Comparison of ENCODE assay signal across 15 cellular contexts in the genomic region with DNA sequence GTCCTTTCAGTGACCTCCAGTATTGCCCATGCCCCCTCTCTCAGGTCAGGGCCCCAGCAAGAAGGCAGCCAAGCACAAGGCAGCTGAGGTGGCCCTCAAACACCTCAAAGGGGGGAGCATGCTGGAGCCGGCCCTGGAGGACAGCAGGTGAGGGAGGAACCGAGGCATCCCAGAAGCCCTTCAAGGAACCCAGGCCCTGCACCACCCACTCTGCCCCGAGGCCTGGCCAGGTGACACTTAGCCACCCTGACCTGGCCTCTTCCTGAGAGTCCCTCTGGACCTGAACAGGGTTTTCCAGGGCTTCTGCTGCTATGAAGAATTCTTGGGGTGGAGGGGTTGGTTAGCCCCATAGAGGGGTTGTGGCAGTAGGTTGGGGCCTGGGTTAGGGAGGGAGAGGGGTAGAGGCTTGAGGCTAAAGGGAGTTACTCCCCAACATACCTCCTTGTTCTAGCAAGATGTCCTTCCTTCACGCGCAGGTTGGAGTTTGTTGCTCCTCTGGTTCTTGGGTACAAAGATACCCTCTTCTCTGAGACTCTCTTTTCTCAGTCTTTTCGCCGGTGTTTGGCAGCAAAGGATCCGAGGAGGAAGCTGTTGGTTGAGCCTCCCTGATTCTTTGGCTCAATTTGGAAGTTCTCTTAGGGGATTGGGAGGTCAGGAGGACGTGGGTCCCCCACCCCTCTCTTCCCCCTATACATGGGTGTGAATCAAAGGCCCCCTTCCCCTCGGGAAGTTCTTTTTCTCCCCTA. TPM values are rescaled to one million over a fixed set of nuclear protein-coding genes. Genes with fewer than 3 reads are reported as not detected.
DNase-seq lines count a peak whose midpoint lies in the region; ATAC-seq and TF ChIP-seq lines count a peak whose summit lies in the region.
"Had no signal": no experiment of that assay in that cellular context is flagged by ENCODE, and none has a peak within 500 bp of the region (broad histone marks: within the 10 kb centered on the region; RNA-seq: fewer than 3 reads in every experiment).

No MANE protein-coding gene starts in this region.

- H3K79me2 ChIP-seq in SU-DHL-6 (ENCODE audit: insufficient read depth, low read length) = peaks cover 13% of the 10 kb centered on the region

- H3K27me3 ChIP-seq in SU-DHL-6 (ENCODE audit: low read length) = no peaks in the 10 kb centered on the region

- peak overlapping the region; percentile 74 for H3K4me2 ChIP-seq in SU-DHL-6 (ENCODE audit: low read depth, low read length, poor library complexity, severe bottlenecking)

- H3K9me3 Mint-ChIP-seq in T-helper 1 cell treated with Interleukin-12 subunit alpha and Interleukin-12 subunit beta and Interleukin-4 antibody, amounts not matched to agents 30 μg/mL and 1 μg/mL, for 36 hours = no peaks in the 10 kb centered on the region
- peaks cover 0 to 4% of the 10 kb centered on the region in 2 donors for H3K9me3 Mint-ChIP-seq in stimulated activated naive B cell treated with anti-CD40 and anti-IgM and Interleukin-4, amounts not matched to agents 10 μg/mL and 1 μg/mL and 100 μg/mL, for 72 hours
- H3K9me3 Mint-ChIP-seq in activated CD4-positive, alpha-beta memory T cell treated with anti-CD3 and anti-CD28 coated beads, Interleukin-2, amount 10 ng/mL, durations not matched to agents 7 days and 5 days = no peaks in the 10 kb centered on the region
- H3K9me3 Mint-ChIP-seq: naive thymus-derived CD8-positive, alpha-beta T cell had no signal

- no peak overlapping the region for H3K4me3 ChIP-seq in SU-DHL-6 (ENCODE audit: insufficient read depth, low read length, poor library complexity, severe bottlenecking)
- peak overlapping the region; percentile 15 for H3K4me3 ChIP-seq in fibroblast of villous mesenchyme (ENCODE audit: low read depth, low read length)

- no peak for DNase-seq in T-helper 1 cell
- DNase-seq in fibroblast of villous mesenchyme (ENCODE audit: low read depth) = no peak
- DNase-seq in stimulated activated naive B cell treated with anti-CD40 and anti-IgM and Interleukin-4, amounts not matched to agents 10 μg/mL and 1 μg/mL and 100 μg/mL, for 72 hours = no peak
- DNase-seq in activated CD4-positive, alpha-beta memory T cell treated with anti-CD3 and anti-CD28 coated beads, Interleukin-2, amount 10 ng/mL, durations not matched to agents 7 days and 5 days = no peak
- DNase-seq: activated naive CD4-positive, alpha-beta T cell; effector CD4-positive, alpha-beta T cell; naive thymus-derived CD8-positive, alpha-beta T cell; NCI-H2029; stimulated activated CD4-positive, alpha-beta T cell treated with anti-CD3 and anti-CD28 coated beads, Interleukin-2, amount 100 ng/mL, for 24 hours had no signal

- H3K9me2 ChIP-seq in SU-DHL-6 (replicated peaks; ENCODE audit: insufficient read depth, low read length) = no peaks in the 10 kb centered on the region

- peaks cover 7% of the 10 kb centered on the region; the same call in 1 of the 2 replicates for H3F3A ChIP-seq in SU-DHL-6 (ENCODE audit: insufficient read depth)

- H3K36me3 Mint-ChIP-seq in T-helper 1 cell treated with Interleukin-12 subunit alpha and Interleukin-12 subunit beta and Interleukin-4 antibody, amounts not matched to agents 30 μg/mL and 1 μg/mL, for 36 hours (ENCODE audit: low read depth) = peaks cover 8% of the 10 kb centered on the region
- peaks cover 28 to 41% of the 10 kb centered on the region in 2 donors for H3K36me3 Mint-ChIP-seq in stimulated activated naive B cell treated with anti-CD40 and anti-IgM and Interleukin-4, amounts not matched to agents 10 μg/mL and 1 μg/mL and 100 μg/mL, for 72 hours
- H3K36me3 Mint-ChIP-seq in activated CD4-positive, alpha-beta memory T cell treated with anti-CD3 and anti-CD28 coated beads, Interleukin-2, amount 10 ng/mL, durations not matched to agents 7 days and 5 days (ENCODE audit: low read depth) = peaks cover 12% of the 10 kb centered on the region

- no peak overlapping the region for H2AFZ ChIP-seq in SU-DHL-6 (ENCODE audit: low read depth, low read length, severe bottlenecking)

- no peak overlapping the region for H3K27ac ChIP-seq in SU-DHL-6 (ENCODE audit: low read depth, low read length)

- H3K4me1 Mint-ChIP-seq in T-helper 1 cell treated with Interleukin-12 subunit alpha and Interleukin-12 subunit beta and Interleukin-4 antibody, amounts not matched to agents 30 μg/mL and 1 μg/mL, for 36 hours (ENCODE audit: low read depth) = peaks cover 24% of the 10 kb centered on the region
- H3K4me1 Mint-ChIP-seq in stimulated activated naive B cell treated with anti-CD40 and anti-IgM and Interleukin-4, amounts not matched to agents 10 μg/mL and 1 μg/mL and 100 μg/mL, for 72 hours = peaks cover 33 to 51% of the 10 kb centered on the region in 2 donors
- H3K4me1 Mint-ChIP-seq in activated CD4-positive, alpha-beta memory T cell treated with anti-CD3 and anti-CD28 coated beads, Interleukin-2, amount 10 ng/mL, durations not matched to agents 7 days and 5 days = peaks cover 32% of the 10 kb centered on the region

- no peak for ATAC-seq in stimulated activated naive B cell treated with anti-CD40 and anti-IgM and Interleukin-4, amounts not matched to agents 10 μg/mL and 1 μg/mL and 100 μg/mL, for 72 hours (replicated peaks)
- ATAC-seq in GM19455 (IDR thresholded peaks at IDR 0.05; ENCODE audit: unreplicated experiment) (no peak), HG02798 (IDR thresholded peaks at IDR 0.05; ENCODE audit: poor library complexity, unreplicated experiment) (no peak)
- ATAC-seq: naive thymus-derived CD8-positive, alpha-beta T cell had no signal

- no peak overlapping the region for H3K27ac Mint-ChIP-seq in T-helper 1 cell treated with Interleukin-12 subunit alpha and Interleukin-12 subunit beta and Interleukin-4 antibody, amounts not matched to agents 30 μg/mL and 1 μg/mL, for 36 hours
- peak overlapping the region; percentile 5 for H3K27ac Mint-ChIP-seq in stimulated activated naive B cell treated with anti-CD40 and anti-IgM and Interleukin-4, amounts not matched to agents 10 μg/mL and 1 μg/mL and 100 μg/mL, for 72 hours
- H3K27ac Mint-ChIP-seq in activated CD4-positive, alpha-beta memory T cell treated with anti-CD3 and anti-CD28 coated beads, Interleukin-2, amount 10 ng/mL, durations not matched to agents 7 days and 5 days = no peak overlapping the region

- POLR2A ChIA-PET in activated CD4-positive, alpha-beta memory T cell treated with anti-CD3 and anti-CD28 coated beads, Interleukin-2, amount 10 ng/mL, durations not matched to agents 7 days and 5 days (lab: Charles Lee) = interaction anchor here (3.1 kb wide), 1 partner anchor 49 kb away, joined by 25 read pairs; no protein-coding TSS in a partner anchor

- H3K9ac ChIP-seq in SU-DHL-6 (ENCODE audit: low read length) = no peak overlapping the region

- TF ChIP-seq CTCF in SU-DHL-6 (IDR thresholded peaks at IDR 0.05; ENCODE audit: insufficient read depth, low read length, poor library complexity, severe bottlenecking) (no peak), fibroblast of villous mesenchyme (IDR thresholded peaks at IDR 0.05; ENCODE audit: insufficient read depth, low read depth, low read length) (no peak)

- H3K9me3 ChIP-seq in SU-DHL-6 (ENCODE audit: insufficient read depth, low read length) = no peaks in the 10 kb centered on the region

- H3K36me3 ChIP-seq in SU-DHL-6 (ENCODE audit: low read length) = no peaks in the 10 kb centered on the region

- no peaks in the 10 kb centered on the region for H4K20me1 ChIP-seq in SU-DHL-6 (ENCODE audit: low read depth, low read length)

- CTCF ChIA-PET in activated CD4-positive, alpha-beta memory T cell treated with anti-CD3 and anti-CD28 coated beads, Interleukin-2, amount 10 ng/mL, durations not matched to agents 7 days and 5 days (lab: Charles Lee) = no interaction called here

- peak overlapping the region; percentile 14 for H3K4me3 Mint-ChIP-seq in T-helper 1 cell treated with Interleukin-12 subunit alpha and Interleukin-12 subunit beta and Interleukin-4 antibody, amounts not matched to agents 30 μg/mL and 1 μg/mL, for 36 hours
- H3K4me3 Mint-ChIP-seq in stimulated activated naive B cell treated with anti-CD40 and anti-IgM and Interleukin-4, amounts not matched to agents 10 μg/mL and 1 μg/mL and 100 μg/mL, for 72 hours = peak overlapping the region in 1 of 2 donors; percentile 2
- no peak overlapping the region for H3K4me3 Mint-ChIP-seq in activated CD4-positive, alpha-beta memory T cell treated with anti-CD3 and anti-CD28 coated beads, Interleukin-2, amount 10 ng/mL, durations not matched to agents 7 days and 5 days

- no peaks in the 10 kb centered on the region for H3K27me3 Mint-ChIP-seq in T-helper 1 cell treated with Interleukin-12 subunit alpha and Interleukin-12 subunit beta and Interleukin-4 antibody, amounts not matched to agents 30 μg/mL and 1 μg/mL, for 36 hours (ENCODE audit: low read depth)
- no peaks in the 10 kb centered on the region for H3K27me3 Mint-ChIP-seq in stimulated activated naive B cell treated with anti-CD40 and anti-IgM and Interleukin-4, amounts not matched to agents 10 μg/mL and 1 μg/mL and 100 μg/mL, for 72 hours
- no peaks in the 10 kb centered on the region for H3K27me3 Mint-ChIP-seq in activated CD4-positive, alpha-beta memory T cell treated with anti-CD3 and anti-CD28 coated beads, Interleukin-2, amount 10 ng/mL, durations not matched to agents 7 days and 5 days
- H3K27me3 Mint-ChIP-seq: naive thymus-derived CD8-positive, alpha-beta T cell had no signal

RNA-seq across cellular contexts. Expression of gene TARBP2, which starts 2.1 kb away (rescaled TPM):
- 47.4 and 54.8 TPM in 2 replicates for total RNA-seq in fibroblast of villous mesenchyme
- 10 to 100 TPM; 24.5 to 28.0 TPM for total RNA-seq in activated CD4-positive, alpha-beta memory T cell treated with anti-CD3 and anti-CD28 coated beads, Interleukin-2, amount 10 ng/mL, durations not matched to agents 7 days and 5 days

RNA-seq across cellular contexts. Expression of gene MAP3K12, which starts 3.9 kb away (rescaled TPM):
- 35.8 and 41.0 TPM in 2 replicates for total RNA-seq in fibroblast of villous mesenchyme
- 10 to 100 TPM; 24.8 to 25.7 TPM for total RNA-seq in activated CD4-positive, alpha-beta memory T cell treated with anti-CD3 and anti-CD28 coated beads, Interleukin-2, amount 10 ng/mL, durations not matched to agents 7 days and 5 days

RNA-seq across cellular contexts. Expression of gene NPFF, which starts 4.1 kb away (rescaled TPM):
- not detected in 2 replicates for total RNA-seq in fibroblast of villous mesenchyme
- not detected for total RNA-seq in activated CD4-positive, alpha-beta memory T cell treated with anti-CD3 and anti-CD28 coated beads, Interleukin-2, amount 10 ng/mL, durations not matched to agents 7 days and 5 days
- total RNA-seq: A172; naive thymus-derived CD8-positive, alpha-beta T cell; subcutaneous adipose tissue had no signal

RNA-seq across cellular contexts. Expression of gene PCBP2, which starts 51.3 kb away (rescaled TPM):
- total RNA-seq in fibroblast of villous mesenchyme = 193 and 237 TPM in 2 replicates
- 100 to 1,000 TPM; 738 to 756 TPM for total RNA-seq in activated CD4-positive, alpha-beta memory T cell treated with anti-CD3 and anti-CD28 coated beads, Interleukin-2, amount 10 ng/mL, durations not matched to agents 7 days and 5 days
